ENCODE assay signal across 16 cellular contexts in the genomic region with DNA sequence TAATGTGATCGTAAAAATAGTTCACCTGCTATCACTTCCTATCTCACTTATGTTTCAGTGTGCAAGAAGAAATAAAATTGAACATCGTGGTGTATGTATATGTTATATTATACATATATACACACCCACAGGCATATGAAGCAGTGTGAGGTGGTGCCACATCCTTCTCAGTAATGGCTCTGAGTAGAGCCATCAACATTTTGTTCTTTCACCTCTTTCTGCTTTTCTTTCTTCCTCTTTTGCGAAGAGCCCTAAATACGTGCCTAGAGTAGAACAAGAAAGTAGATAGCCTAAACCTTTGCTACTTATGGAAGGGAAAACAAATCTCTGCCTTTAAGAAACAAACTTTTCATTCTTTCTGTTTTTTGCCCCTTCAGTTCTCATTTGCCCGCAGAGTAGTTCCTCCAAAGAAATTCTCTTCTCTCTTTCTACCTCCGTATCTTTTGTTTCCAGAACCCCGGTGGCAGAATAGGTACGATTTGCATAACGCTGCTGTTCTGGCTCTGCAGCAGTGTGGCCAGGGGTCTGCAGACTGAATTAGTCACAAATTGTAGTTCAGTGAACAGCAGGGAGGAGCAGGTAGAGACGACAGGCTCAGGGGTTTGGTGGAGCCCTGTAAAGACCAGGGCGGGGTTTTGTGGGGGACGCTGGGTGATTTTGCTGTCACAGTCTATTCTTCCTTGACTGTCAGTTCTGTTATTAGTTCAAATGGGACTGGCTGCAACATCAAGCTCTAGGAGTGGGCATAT. TPM values are rescaled to one million over a fixed set of nuclear protein-coding genes. Genes with fewer than 3 reads are reported as not detected.
DNase-seq lines count a peak whose midpoint lies in the region; ATAC-seq and TF ChIP-seq lines count a peak whose summit lies in the region.
"Had no signal": no experiment of that assay in that cellular context is flagged by ENCODE, and none has a peak within 500 bp of the region (broad histone marks: within the 10 kb centered on the region; RNA-seq: fewer than 3 reads in every experiment).

No MANE protein-coding gene starts in this region.

- H3K27ac Mint-ChIP-seq in neural crest cell (ENCODE audit: unreplicated experiment): no peak overlapping the region
- peak overlapping the region in 1 of 10 donors; percentile 22 for H3K27ac Mint-ChIP-seq in naive thymus-derived CD8-positive, alpha-beta T cell
- H3K27ac Mint-ChIP-seq: activated naive CD4-positive, alpha-beta T cell treated with anti-CD3 and anti-CD28 coated beads for 36 hours; immature natural killer cell had no signal

- no peaks in the 10 kb centered on the region for H3K9me2 ChIP-seq in SU-DHL-6 (replicated peaks; ENCODE audit: insufficient read depth, low read length)

- 0 out of 2 replicates have a peak, but pooled peaks cover 9% of the 10 kb centered on the region for H3F3A ChIP-seq in SU-DHL-6 (ENCODE audit: insufficient read depth)

- intact Hi-C loops in A673 (cut with micrococcal nuclease; ENCODE audit: unreplicated experiment) (loop anchor here (10.0 kb wide), 1 partner anchor 196 kb away; no protein-coding TSS in a partner anchor), left cardiac atrium (cut with DNase I) (no loop called here)

- H3K36me3 Mint-ChIP-seq in neural crest cell (ENCODE audit: low read depth): no peaks in the 10 kb centered on the region
- H3K36me3 Mint-ChIP-seq in naive thymus-derived CD8-positive, alpha-beta T cell: no peaks in the 10 kb centered on the region
- H3K36me3 Mint-ChIP-seq: immature natural killer cell had no signal

- peaks cover 15% of the 10 kb centered on the region for H3K4me1 ChIP-seq in A673 (ENCODE audit: insufficient read depth, low read length, poor library complexity, severe bottlenecking)

- POLR2A ChIA-PET in A673 (lab: Charles Lee; ENCODE audit: low non-redundant PET): no interaction called here
- POLR2A ChIA-PET in naive thymus-derived CD8-positive, alpha-beta T cell (lab: Charles Lee): no interaction called here

- peak overlapping the region; percentile 68 for H3K4me2 ChIP-seq in SU-DHL-6 (ENCODE audit: low read depth, low read length, poor library complexity, severe bottlenecking)

- H3K27me3 ChIP-seq in SU-DHL-6 (ENCODE audit: low read length) (no peaks in the 10 kb centered on the region), A673 (replicated peaks; ENCODE audit: insufficient read depth, low read depth, low read length, poor library complexity) (no peaks in the 10 kb centered on the region)

- no peaks in the 10 kb centered on the region for H3K9me3 Mint-ChIP-seq in neural crest cell
- H3K9me3 Mint-ChIP-seq in naive thymus-derived CD8-positive, alpha-beta T cell: peaks cover 0 to 2% (median 0%) of the 10 kb centered on the region in 9 donors
- H3K9me3 Mint-ChIP-seq: activated naive CD4-positive, alpha-beta T cell treated with anti-CD3 and anti-CD28 coated beads for 36 hours; immature natural killer cell had no signal

- H3K4me1 Mint-ChIP-seq in neural crest cell: peaks cover 16% of the 10 kb centered on the region
- peaks cover 0 to 6% (median 3%) of the 10 kb centered on the region in 4 donors for H3K4me1 Mint-ChIP-seq in naive thymus-derived CD8-positive, alpha-beta T cell
- H3K4me1 Mint-ChIP-seq: immature natural killer cell had no signal

- H4K20me1 ChIP-seq in SU-DHL-6 (ENCODE audit: low read depth, low read length): no peaks in the 10 kb centered on the region

- H3K36me3 ChIP-seq in SU-DHL-6 (ENCODE audit: low read length) (no peaks in the 10 kb centered on the region), A673 (ENCODE audit: insufficient read depth, low read length, poor library complexity, severe bottlenecking) (no peaks in the 10 kb centered on the region)

- no peaks in the 10 kb centered on the region for H3K79me2 ChIP-seq in SU-DHL-6 (ENCODE audit: insufficient read depth, low read length)

- H2AFZ ChIP-seq in SU-DHL-6 (ENCODE audit: low read depth, low read length, severe bottlenecking): peak overlapping the region; percentile 95

- H3K27me3 Mint-ChIP-seq in neural crest cell (ENCODE audit: low read depth): no peaks in the 10 kb centered on the region
- peaks cover 0 to 5% (median 0%) of the 10 kb centered on the region in 5 donors for H3K27me3 Mint-ChIP-seq in naive thymus-derived CD8-positive, alpha-beta T cell

- peak overlapping the region; percentile 4 for H3K4me3 Mint-ChIP-seq in neural crest cell
- H3K4me3 Mint-ChIP-seq in naive thymus-derived CD8-positive, alpha-beta T cell: peak overlapping the region in 5 of 10 donors; percentile 5 to 36 (median 15)
- H3K4me3 Mint-ChIP-seq: activated naive CD4-positive, alpha-beta T cell treated with anti-CD3 and anti-CD28 coated beads for 36 hours had no signal

- peak overlapping the region; percentile 45 for H3K9ac ChIP-seq in SU-DHL-6 (ENCODE audit: low read length)

- no TSS peak for BruUV-seq in A673 (replicated peaks; lab: Mats Ljungman, UMichigan)

- H3K27ac ChIP-seq in SU-DHL-6 (ENCODE audit: low read depth, low read length) (peak overlapping the region; percentile 83), A673 (ENCODE audit: low read depth, low read length, poor library complexity, severe bottlenecking) (no peak overlapping the region)

- H3K4me3 ChIP-seq in SU-DHL-6 (ENCODE audit: insufficient read depth, low read length, poor library complexity, severe bottlenecking) (peak overlapping the region; percentile 37), A673 (ENCODE audit: low read depth, low read length, poor library complexity, severe bottlenecking) (no peak overlapping the region)

- peak; percentile 60 for ATAC-seq in GM18861 (IDR thresholded peaks at IDR 0.05; ENCODE audit: unreplicated experiment)
- ATAC-seq in HG02610 (IDR thresholded peaks at IDR 0.05; ENCODE audit: unreplicated experiment): peak; percentile 35
- no peak for ATAC-seq in left cardiac atrium
- no peak for ATAC-seq in HG02840 (IDR thresholded peaks at IDR 0.05; ENCODE audit: low FRiP score, unreplicated experiment)
- ATAC-seq in naive thymus-derived CD8-positive, alpha-beta T cell: no peak
- ATAC-seq: HCT116, SK-N-SH treated with all-trans-retinoic acid at 6 μM for 48 hours had no signal

- DNase-seq in neural crest cell (ENCODE audit: low read depth, low spot score): no peak
- DNase-seq in A673 (ENCODE audit: low spot score): no peak
- DNase-seq in left cardiac atrium: no peak
- DNase-seq in naive thymus-derived CD8-positive, alpha-beta T cell: no peak
- DNase-seq: activated naive CD4-positive, alpha-beta T cell treated with anti-CD3 and anti-CD28 coated beads for 36 hours; effector memory CD4-positive, alpha-beta T cell; foreskin fibroblast; immature natural killer cell; NCI-H1092 treated with DMSO at 0.1 percent for 48 hours; stimulated activated CD4-positive, alpha-beta T cell treated with anti-CD3 and anti-CD28 coated beads, Interleukin-15, amount 100 ng/mL, for 24 hours had no signal

- H3K9me3 ChIP-seq in SU-DHL-6 (ENCODE audit: insufficient read depth, low read length) (no peaks in the 10 kb centered on the region), A673 (ENCODE audit: low read depth, low read length, poor library complexity, severe bottlenecking) (peaks cover 4% of the 10 kb centered on the region)

- TF ChIP-seq CTCF in SU-DHL-6 (IDR thresholded peaks at IDR 0.05; ENCODE audit: insufficient read depth, low read length, poor library complexity, severe bottlenecking): no peak
- TF ChIP-seq CTCF in neural crest cell (conservative IDR thresholded peaks at IDR 0.05): no peak
- TF ChIP-seq CTCF in A673 (conservative IDR thresholded peaks at IDR 0.05; ENCODE audit: low read depth, low read length): no peak

- CTCF ChIA-PET in A673 (lab: Charles Lee): no interaction called here

RNA-seq across cellular contexts. Expression of gene PJA2, which starts 40.5 kb away (rescaled TPM):
- total RNA-seq in neural crest cell: 51.2 TPM in 2 replicates
- 47.3 and 55.2 TPM in 2 replicates for total RNA-seq in A673 (2021)
- 10 to 100 TPM; 72.8 to 94.8 TPM for total RNA-seq in left cardiac atrium
- 10 to 100 TPM; 83.1 to 91.0 TPM for total RNA-seq in naive thymus-derived CD8-positive, alpha-beta T cell
- polyA plus RNA-seq in naive thymus-derived CD8-positive, alpha-beta T cell: 10 to 100 TPM; 46.0 to 54.4 (median 47.7) TPM

Comparison
In these comparisons a context has a peak if more than half of its experiments do, and no peak if none do; other contexts are left out.
1. ATAC-seq: peak in GM18861 (single experiment) and HG02610 (single experiment); none in left cardiac atrium (0 of 2), HG02840 (single experiment) and naive thymus-derived CD8-positive, alpha-beta T cell (0 of 2).